ENCODE assay signal across 1 cellular context in the genomic region with DNA sequence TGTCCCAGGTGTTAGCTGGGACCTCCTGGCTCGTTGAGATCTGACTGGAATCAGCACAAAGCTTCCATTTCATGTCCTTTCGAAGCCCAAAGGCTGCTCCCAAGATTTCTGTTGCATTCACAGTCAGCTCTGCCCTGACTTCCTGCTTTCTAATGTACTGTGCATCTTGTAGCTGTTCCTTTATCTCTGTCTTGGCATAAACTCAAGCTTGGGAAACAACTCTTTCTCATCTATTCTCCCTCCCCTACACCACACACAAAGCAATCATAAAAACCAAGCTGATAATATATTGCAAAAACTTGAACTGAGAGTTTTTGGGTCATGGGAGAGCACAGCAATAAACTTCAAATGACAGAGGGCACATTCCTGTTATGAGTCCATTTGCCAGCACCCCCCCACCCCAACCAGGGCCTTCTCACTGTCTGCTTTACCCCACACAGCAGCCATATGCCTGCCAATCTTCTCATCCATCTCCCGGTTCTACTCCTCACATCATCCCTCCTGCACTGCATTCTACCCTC.
TF ChIP-seq lines count a peak whose summit lies in the region.

No MANE protein-coding gene starts in this region.

TF ChIP-seq in liver, 16 proteins besides CTCF, POLR2A, EP300 and RAD21 (continued from another document):
- TF ChIP-seq, protein P1, sequence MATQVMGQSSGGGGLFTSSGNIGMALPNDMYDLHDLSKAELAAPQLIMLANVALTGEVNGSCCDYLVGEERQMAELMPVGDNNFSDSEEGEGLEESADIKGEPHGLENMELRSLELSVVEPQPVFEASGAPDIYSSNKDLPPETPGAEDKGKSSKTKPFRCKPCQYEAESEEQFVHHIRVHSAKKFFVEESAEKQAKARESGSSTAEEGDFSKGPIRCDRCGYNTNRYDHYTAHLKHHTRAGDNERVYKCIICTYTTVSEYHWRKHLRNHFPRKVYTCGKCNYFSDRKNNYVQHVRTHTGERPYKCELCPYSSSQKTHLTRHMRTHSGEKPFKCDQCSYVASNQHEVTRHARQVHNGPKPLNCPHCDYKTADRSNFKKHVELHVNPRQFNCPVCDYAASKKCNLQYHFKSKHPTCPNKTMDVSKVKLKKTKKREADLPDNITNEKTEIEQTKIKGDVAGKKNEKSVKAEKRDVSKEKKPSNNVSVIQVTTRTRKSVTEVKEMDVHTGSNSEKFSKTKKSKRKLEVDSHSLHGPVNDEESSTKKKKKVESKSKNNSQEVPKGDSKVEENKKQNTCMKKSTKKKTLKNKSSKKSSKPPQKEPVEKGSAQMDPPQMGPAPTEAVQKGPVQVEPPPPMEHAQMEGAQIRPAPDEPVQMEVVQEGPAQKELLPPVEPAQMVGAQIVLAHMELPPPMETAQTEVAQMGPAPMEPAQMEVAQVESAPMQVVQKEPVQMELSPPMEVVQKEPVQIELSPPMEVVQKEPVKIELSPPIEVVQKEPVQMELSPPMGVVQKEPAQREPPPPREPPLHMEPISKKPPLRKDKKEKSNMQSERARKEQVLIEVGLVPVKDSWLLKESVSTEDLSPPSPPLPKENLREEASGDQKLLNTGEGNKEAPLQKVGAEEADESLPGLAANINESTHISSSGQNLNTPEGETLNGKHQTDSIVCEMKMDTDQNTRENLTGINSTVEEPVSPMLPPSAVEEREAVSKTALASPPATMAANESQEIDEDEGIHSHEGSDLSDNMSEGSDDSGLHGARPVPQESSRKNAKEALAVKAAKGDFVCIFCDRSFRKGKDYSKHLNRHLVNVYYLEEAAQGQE (IDR thresholded peaks at IDR 0.05) = no peak
- TF ChIP-seq JUND (IDR thresholded peaks at IDR 0.05) = no peak
- TF ChIP-seq, protein P2, sequence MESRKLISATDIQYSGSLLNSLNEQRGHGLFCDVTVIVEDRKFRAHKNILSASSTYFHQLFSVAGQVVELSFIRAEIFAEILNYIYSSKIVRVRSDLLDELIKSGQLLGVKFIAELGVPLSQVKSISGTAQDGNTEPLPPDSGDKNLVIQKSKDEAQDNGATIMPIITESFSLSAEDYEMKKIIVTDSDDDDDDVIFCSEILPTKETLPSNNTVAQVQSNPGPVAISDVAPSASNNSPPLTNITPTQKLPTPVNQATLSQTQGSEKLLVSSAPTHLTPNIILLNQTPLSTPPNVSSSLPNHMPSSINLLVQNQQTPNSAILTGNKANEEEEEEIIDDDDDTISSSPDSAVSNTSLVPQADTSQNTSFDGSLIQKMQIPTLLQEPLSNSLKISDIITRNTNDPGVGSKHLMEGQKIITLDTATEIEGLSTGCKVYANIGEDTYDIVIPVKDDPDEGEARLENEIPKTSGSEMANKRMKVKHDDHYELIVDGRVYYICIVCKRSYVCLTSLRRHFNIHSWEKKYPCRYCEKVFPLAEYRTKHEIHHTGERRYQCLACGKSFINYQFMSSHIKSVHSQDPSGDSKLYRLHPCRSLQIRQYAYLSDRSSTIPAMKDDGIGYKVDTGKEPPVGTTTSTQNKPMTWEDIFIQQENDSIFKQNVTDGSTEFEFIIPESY (IDR thresholded peaks at IDR 0.05) = no peak
- TF ChIP-seq TAF1 (conservative IDR thresholded peaks at IDR 0.05) = no peak
- no peak for TF ChIP-seq GABPA (IDR thresholded peaks at IDR 0.05 in 1 of 2, conservative IDR thresholded peaks at IDR 0.05 in 1 of 2)
- no peak for TF ChIP-seq FOXA1 (IDR thresholded peaks at IDR 0.05)
- no peak for TF ChIP-seq FOXA2 (IDR thresholded peaks at IDR 0.05)
- peak; percentile 81 for TF ChIP-seq NR2F2 (IDR thresholded peaks at IDR 0.05)
- peak in 1 of 2 donors; percentile 37 for TF ChIP-seq RXRA (IDR thresholded peaks at IDR 0.05)
- TF ChIP-seq EGR1 (IDR thresholded peaks at IDR 0.05; ENCODE audit: low read depth in 2 of 2) = no peak
